ENCODE assay signal across 8 cellular contexts in the genomic region with DNA sequence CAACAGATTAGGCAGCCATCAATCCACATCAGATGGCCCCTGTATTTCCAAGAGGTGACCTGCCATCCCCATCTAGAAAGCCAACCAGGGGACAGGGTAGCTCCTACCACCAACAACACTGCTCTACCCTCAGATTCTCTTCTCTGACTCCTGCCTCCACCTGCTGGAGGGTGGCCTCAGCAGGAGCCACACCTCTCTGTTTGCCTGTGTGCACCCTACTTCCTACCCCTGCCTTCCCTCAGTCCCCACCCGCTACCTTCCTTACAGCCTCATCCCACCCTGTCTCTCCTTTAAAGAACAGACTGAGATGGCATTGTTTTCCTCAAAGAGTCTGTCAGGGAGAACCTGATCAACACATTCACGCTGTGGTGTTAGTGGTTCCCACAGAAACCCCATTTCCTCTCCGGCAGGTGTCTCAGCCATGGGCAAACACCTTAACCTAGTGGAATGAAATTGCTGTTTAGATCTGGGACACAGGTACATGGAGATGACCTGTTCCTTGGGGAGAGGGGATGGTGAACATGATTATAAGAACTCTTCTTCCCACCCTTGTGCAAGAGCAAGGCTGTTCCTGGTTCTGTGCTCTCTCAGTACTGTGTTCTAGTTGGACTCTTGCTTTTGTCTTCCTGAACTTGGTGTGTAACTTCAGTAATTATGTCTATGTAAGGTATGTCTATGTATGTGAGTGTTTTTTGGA. TPM values are rescaled to one million over a fixed set of nuclear protein-coding genes. Genes with fewer than 3 reads are reported as not detected.
DNase-seq lines count a peak whose midpoint lies in the region; ATAC-seq and TF ChIP-seq lines count a peak whose summit lies in the region.

No MANE protein-coding gene starts in this region.

- no peaks in the 10 kb centered on the region for H3K9me3 Mint-ChIP-seq in chondrocyte (ENCODE audit: low read depth)
- no peaks in the 10 kb centered on the region for H3K9me3 Mint-ChIP-seq in progenitor cell of endocrine pancreas (ENCODE audit: low read depth)

- DNase-seq in NCI-H2107 treated with DMSO at 0.1 percent for 48 hours (lab: John Stamatoyannopoulos, UW; ENCODE audit: unreplicated experiment), result peak; percentile 9
- no peak for DNase-seq in NCI-H2107 (lab: John Stamatoyannopoulos, UW)
- peak; percentile 39 for DNase-seq in NCI-H1105 treated with DMSO at 0.1 percent for 48 hours (lab: John Stamatoyannopoulos, UW)
- no peak for DNase-seq in chondrocyte (ENCODE audit: low spot score)
- no peak for DNase-seq in progenitor cell of endocrine pancreas (ENCODE audit: low spot score, unreplicated experiment)
- no peak for DNase-seq in NK-92 treated with Interleukin-12 subunit alpha and Interleukin-12 subunit beta, amount 100 ng/mL, for 24 hours (lab: John Stamatoyannopoulos, UW)

- ATAC-seq in GM21381 (IDR thresholded peaks at IDR 0.05; ENCODE audit: unreplicated experiment) (no peak), GM18870 (IDR thresholded peaks at IDR 0.05; ENCODE audit: unreplicated experiment) (no peak)

- H3K4me3 Mint-ChIP-seq in chondrocyte (ENCODE audit: unreplicated experiment), result peak overlapping the region; percentile 95
- H3K4me3 Mint-ChIP-seq in progenitor cell of endocrine pancreas (ENCODE audit: low read depth), result peak overlapping the region; percentile 97

- H3K36me3 Mint-ChIP-seq in chondrocyte (ENCODE audit: low read depth) (no peaks in the 10 kb centered on the region), progenitor cell of endocrine pancreas (ENCODE audit: insufficient read depth) (no peaks in the 10 kb centered on the region)

- H3K4me1 Mint-ChIP-seq in chondrocyte (ENCODE audit: low read depth) (peaks cover 49% of the 10 kb centered on the region), progenitor cell of endocrine pancreas (ENCODE audit: low read depth) (peaks cover 22% of the 10 kb centered on the region)

- TF ChIP-seq CTCF in chondrocyte (IDR thresholded peaks at IDR 0.05) (no peak), progenitor cell of endocrine pancreas (IDR thresholded peaks at IDR 0.05; ENCODE audit: unreplicated experiment) (no peak)

- H3K27me3 Mint-ChIP-seq in chondrocyte (ENCODE audit: low read depth) (no peaks in the 10 kb centered on the region), progenitor cell of endocrine pancreas (no peaks in the 10 kb centered on the region)

- H3K27ac Mint-ChIP-seq in chondrocyte (ENCODE audit: unreplicated experiment) (peak overlapping the region; percentile 19), progenitor cell of endocrine pancreas (peak overlapping the region; percentile 98)

RNA-seq across cellular contexts. Expression of a gene that starts 1.8 kb away (rescaled TPM):
- total RNA-seq in chondrocyte, result 42.2 to 53.5 TPM (median 50.3 TPM) in 3 replicates
- 85.1 and 89.2 TPM in 2 replicates for total RNA-seq in progenitor cell of endocrine pancreas

RNA-seq across cellular contexts. Expression of a gene that starts 50.6 kb away (rescaled TPM):
- total RNA-seq in chondrocyte (130 to 171 TPM (median 170 TPM) in 3 replicates), progenitor cell of endocrine pancreas (54.4 and 54.9 TPM in 2 replicates)

Comparison
In these comparisons a context has a peak if more than half of its experiments do, and no peak if none do; other contexts are left out.
1. DNase-seq: peak in NCI-H2107 treated with DMSO at 0.1 percent for 48 hours (single experiment) and NCI-H1105 treated with DMSO at 0.1 percent for 48 hours (single experiment); none in NCI-H2107 (single experiment), chondrocyte (single experiment), progenitor cell of endocrine pancreas (single experiment) and NK-92 treated with Interleukin-12 subunit alpha and Interleukin-12 subunit beta, amount 100 ng/mL, for 24 hours (single experiment).